1 cellular context compared by ENCODE assay signal in the genomic region with DNA sequence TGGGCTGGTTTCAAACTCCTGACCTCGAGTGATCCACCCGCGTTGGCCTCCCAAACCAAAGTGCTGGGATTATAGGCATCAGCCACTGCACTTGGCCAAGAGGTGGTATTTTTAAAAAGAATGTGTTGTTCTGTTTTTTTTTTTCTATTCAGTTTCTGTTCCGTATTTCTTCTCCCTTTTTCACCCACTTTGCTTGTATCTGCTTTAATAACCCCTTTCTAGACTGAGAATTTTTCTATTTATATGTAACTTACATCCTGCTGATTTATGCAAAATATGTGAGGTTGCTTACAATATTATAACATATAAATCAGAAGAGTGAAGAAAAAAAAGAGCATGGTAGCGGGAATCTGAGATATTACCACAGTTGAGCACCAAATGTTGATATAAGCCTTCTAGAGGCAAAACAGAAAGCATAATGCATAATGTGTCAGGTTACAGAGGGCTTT.
A peak's percentile ranks its signal among the peaks of the same experiment; 100 is the strongest.
TF ChIP-seq lines count a peak whose summit lies in the region.

No MANE protein-coding gene starts in this region.

TF ChIP-seq in GM12878, 131 proteins besides CTCF, POLR2A, EP300 and RAD21 (continued from another document and continues in another):
- TF ChIP-seq E2F4 (IDR thresholded peaks at IDR 0.05; ENCODE audit: low read depth, low read length) (no peak), ETV6 (conservative IDR thresholded peaks at IDR 0.05 in 1 of 2, IDR thresholded peaks at IDR 0.05 in 1 of 2; ENCODE audit: borderline replicate concordance in 1 of 2, low read depth in 1 of 2) (no peak), YBX1 (IDR thresholded peaks at IDR 0.05) (no peak), NBN (IDR thresholded peaks at IDR 0.05) (peak; percentile 88), BCL11A (IDR thresholded peaks at IDR 0.05; ENCODE audit: low read depth, low read length) (peak; percentile 53; the same call in 1 of the 2 replicates), MAX (IDR thresholded peaks at IDR 0.05; ENCODE audit: low read depth, low read length) (no peak), HDAC6 (IDR thresholded peaks at IDR 0.05; ENCODE audit: unreplicated experiment) (no peak), PAX5 (IDR thresholded peaks at IDR 0.05; ENCODE audit: borderline replicate concordance, low read depth, low read length) (no peak), JUND (IDR thresholded peaks at IDR 0.05; ENCODE audit: low read depth, low read length) (no peak), SIX5 (IDR thresholded peaks at IDR 0.05; ENCODE audit: low read depth, low read length, severe bottlenecking) (no peak), SUPT20H (IDR thresholded peaks at IDR 0.05; ENCODE audit: borderline replicate concordance, control insufficient read depth, low read depth, low read length) (no peak), HCFC1 (IDR thresholded peaks at IDR 0.05; ENCODE audit: low read length) (no peak), SUZ12 (IDR thresholded peaks at IDR 0.05; ENCODE audit: unreplicated experiment) (no peak), ASH2L (IDR thresholded peaks at IDR 0.05; ENCODE audit: borderline replicate concordance, low read depth) (0 out of 2 replicates have a peak, but pooled peaks have one; percentile 52), CBX5 (IDR thresholded peaks at IDR 0.05; ENCODE audit: low read depth) (0 out of 2 replicates have a peak, but pooled peaks have one; percentile 28), IRF3 (IDR thresholded peaks at IDR 0.05) (no peak), MTA2 (IDR thresholded peaks at IDR 0.05; ENCODE audit: low read depth) (peak; percentile 88), PBX3 (IDR thresholded peaks at IDR 0.05; ENCODE audit: insufficient replicate concordance, low read depth, low read length) (no peak), EGR1 (IDR thresholded peaks at IDR 0.05; ENCODE audit: borderline replicate concordance in 1 of 2, low read depth in 2 of 2, low read length in 2 of 2) (no peak), FOXK2 (IDR thresholded peaks at IDR 0.05) (no peak), CREB1 (IDR thresholded peaks at IDR 0.05; ENCODE audit: low read depth) (peak; percentile 40; the same call in 1 of the 2 replicates), CEBPZ (IDR thresholded peaks at IDR 0.05; ENCODE audit: low read depth, low read length) (no peak), ZNF592 (IDR thresholded peaks at IDR 0.05) (no peak), SMC3 (IDR thresholded peaks at IDR 0.05; ENCODE audit: borderline replicate concordance, low read length) (no peak), BCLAF1 (IDR thresholded peaks at IDR 0.05) (no peak), FOXM1 (IDR thresholded peaks at IDR 0.05; ENCODE audit: low read depth, low read length) (no peak), NFYA (IDR thresholded peaks at IDR 0.05; ENCODE audit: borderline replicate concordance, low read depth, low read length) (no peak), EED (IDR thresholded peaks at IDR 0.05; ENCODE audit: low read depth) (peak; percentile 71; the same call in 1 of the 2 replicates), CREM (IDR thresholded peaks at IDR 0.05; ENCODE audit: low read depth) (peak; percentile 22; the same call in 1 of the 2 replicates), POLR2AphosphoS5 (IDR thresholded peaks at IDR 0.05; ENCODE audit: low read length) (no peak)
- TF ChIP-seq, protein P1, sequence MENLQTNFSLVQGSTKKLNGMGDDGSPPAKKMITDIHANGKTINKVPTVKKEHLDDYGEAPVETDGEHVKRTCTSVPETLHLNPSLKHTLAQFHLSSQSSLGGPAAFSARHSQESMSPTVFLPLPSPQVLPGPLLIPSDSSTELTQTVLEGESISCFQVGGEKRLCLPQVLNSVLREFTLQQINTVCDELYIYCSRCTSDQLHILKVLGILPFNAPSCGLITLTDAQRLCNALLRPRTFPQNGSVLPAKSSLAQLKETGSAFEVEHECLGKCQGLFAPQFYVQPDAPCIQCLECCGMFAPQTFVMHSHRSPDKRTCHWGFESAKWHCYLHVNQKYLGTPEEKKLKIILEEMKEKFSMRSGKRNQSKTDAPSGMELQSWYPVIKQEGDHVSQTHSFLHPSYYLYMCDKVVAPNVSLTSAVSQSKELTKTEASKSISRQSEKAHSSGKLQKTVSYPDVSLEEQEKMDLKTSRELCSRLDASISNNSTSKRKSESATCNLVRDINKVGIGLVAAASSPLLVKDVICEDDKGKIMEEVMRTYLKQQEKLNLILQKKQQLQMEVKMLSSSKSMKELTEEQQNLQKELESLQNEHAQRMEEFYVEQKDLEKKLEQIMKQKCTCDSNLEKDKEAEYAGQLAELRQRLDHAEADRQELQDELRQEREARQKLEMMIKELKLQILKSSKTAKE (IDR thresholded peaks at IDR 0.05; ENCODE audit: low read depth, poor library complexity, severe bottlenecking) = peak; percentile 50
- TF ChIP-seq, protein P2, sequence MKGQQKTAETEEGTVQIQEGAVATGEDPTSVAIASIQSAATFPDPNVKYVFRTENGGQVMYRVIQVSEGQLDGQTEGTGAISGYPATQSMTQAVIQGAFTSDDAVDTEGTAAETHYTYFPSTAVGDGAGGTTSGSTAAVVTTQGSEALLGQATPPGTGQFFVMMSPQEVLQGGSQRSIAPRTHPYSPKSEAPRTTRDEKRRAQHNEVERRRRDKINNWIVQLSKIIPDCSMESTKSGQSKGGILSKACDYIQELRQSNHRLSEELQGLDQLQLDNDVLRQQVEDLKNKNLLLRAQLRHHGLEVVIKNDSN (IDR thresholded peaks at IDR 0.05; ENCODE audit: borderline replicate concordance, extremely low read length, insufficient read depth, low read depth, low read length) = no peak
- TF ChIP-seq, protein P3, sequence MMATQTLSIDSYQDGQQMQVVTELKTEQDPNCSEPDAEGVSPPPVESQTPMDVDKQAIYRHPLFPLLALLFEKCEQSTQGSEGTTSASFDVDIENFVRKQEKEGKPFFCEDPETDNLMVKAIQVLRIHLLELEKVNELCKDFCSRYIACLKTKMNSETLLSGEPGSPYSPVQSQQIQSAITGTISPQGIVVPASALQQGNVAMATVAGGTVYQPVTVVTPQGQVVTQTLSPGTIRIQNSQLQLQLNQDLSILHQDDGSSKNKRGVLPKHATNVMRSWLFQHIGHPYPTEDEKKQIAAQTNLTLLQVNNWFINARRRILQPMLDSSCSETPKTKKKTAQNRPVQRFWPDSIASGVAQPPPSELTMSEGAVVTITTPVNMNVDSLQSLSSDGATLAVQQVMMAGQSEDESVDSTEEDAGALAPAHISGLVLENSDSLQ (IDR thresholded peaks at IDR 0.05) = no peak
